Comparison of ENCODE assay signal across 1 cellular context in the genomic region with DNA sequence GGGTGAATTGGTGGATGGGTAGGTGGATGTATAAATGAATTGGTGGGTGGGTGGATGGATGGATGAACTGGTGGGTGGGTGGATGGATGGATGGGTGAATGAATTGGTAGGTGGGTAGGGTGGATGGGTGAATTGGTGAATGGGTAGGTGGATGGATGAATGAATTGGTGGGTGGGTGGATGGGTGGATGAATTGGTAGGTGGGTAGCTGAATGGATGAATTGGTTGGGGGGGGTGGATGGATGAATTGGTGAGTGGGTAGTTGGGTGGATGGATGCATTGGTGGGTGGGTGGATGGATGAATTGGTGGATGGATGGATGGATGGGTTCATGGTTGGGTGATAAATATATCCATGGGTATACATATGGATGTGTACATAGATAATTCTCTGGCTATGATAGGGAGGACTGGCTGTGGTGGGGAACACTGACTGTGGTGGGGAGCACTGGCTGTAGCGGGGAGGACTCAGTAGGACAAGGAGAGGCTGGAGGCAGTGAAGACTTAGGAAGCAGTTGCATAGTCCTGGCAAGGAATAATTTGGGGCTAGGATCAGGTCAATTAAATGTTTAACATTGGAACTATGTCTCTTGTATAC.
TF ChIP-seq lines count a peak whose summit lies in the region.

No MANE protein-coding gene starts in this region.

TF ChIP-seq in WTC11, 78 proteins besides CTCF, POLR2A, EP300 and RAD21:
- no peak for TF ChIP-seq SP1 (CRISPR knock-in tag; conservative IDR thresholded peaks at IDR 0.05)
- TF ChIP-seq, protein P1, sequence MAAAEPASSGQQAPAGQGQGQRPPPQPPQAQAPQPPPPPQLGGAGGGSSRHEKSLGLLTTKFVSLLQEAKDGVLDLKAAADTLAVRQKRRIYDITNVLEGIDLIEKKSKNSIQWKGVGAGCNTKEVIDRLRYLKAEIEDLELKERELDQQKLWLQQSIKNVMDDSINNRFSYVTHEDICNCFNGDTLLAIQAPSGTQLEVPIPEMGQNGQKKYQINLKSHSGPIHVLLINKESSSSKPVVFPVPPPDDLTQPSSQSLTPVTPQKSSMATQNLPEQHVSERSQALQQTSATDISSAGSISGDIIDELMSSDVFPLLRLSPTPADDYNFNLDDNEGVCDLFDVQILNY (CRISPR knock-in tag; IDR thresholded peaks at IDR 0.05) = no peak
- TF ChIP-seq ZNF121 (CRISPR knock-in tag; IDR thresholded peaks at IDR 0.05) = no peak
- TF ChIP-seq E2F1 (CRISPR knock-in tag; IDR thresholded peaks at IDR 0.05) = no peak
- TF ChIP-seq ZNF263 (CRISPR knock-in tag; IDR thresholded peaks at IDR 0.05; ENCODE audit: low read depth) = peak; percentile 40; the same call in 1 of the 2 replicates
